Comparison of ENCODE assay signal across 8 cellular contexts in genomic region chr5:172133359-172134029, GRCh38. TPM values are rescaled to one million over a fixed set of nuclear protein-coding genes. Genes with fewer than 3 reads are reported as not detected.
DNase-seq lines count a peak whose midpoint lies in the region; ATAC-seq and TF ChIP-seq lines count a peak whose summit lies in the region.

No MANE protein-coding gene starts in this region.

- in situ Hi-C loops in Caki2 (cut with HindIII; ENCODE audit: low pct_unique_long_range_greater_than_20kb, low sequenced_read_pairs), result no loop called here
- in situ Hi-C loops in mammary epithelial cell (cut with MboI; ENCODE audit: low sequenced_read_pairs in 2 of 2), result no loop called here

- no peak for TF ChIP-seq CTCF in mammary epithelial cell (conservative IDR thresholded peaks at IDR 0.05 in 1 of 2, IDR thresholded peaks at IDR 0.05 in 1 of 2; ENCODE audit: extremely low read depth in 1 of 2, insufficient read depth in 1 of 2, low read depth in 1 of 2, low read length in 2 of 2)

- H3K27ac Mint-ChIP-seq in naive thymus-derived CD8-positive, alpha-beta T cell, result peak overlapping the region; percentile 79 to 95 (median 88)

- peaks cover 0 to 66% (median 9%) of the 10 kb centered on the region in 3 donors for H3K36me3 Mint-ChIP-seq in naive thymus-derived CD8-positive, alpha-beta T cell

- H3K4me3 ChIP-seq in SJSA1 (no peak overlapping the region), mammary epithelial cell (replicated peaks in 1 of 3; ENCODE audit: insufficient read depth in 1 of 3, low read depth in 2 of 3, low read length in 3 of 3) (no peak overlapping the region)

- peaks cover 33% of the 10 kb centered on the region for H3K36me3 ChIP-seq in SJSA1
- peaks cover 5% of the 10 kb centered on the region for H3K36me3 ChIP-seq in mammary epithelial cell (ENCODE audit: insufficient read depth, low read length)

- peaks cover 33 to 83% (median 76%) of the 10 kb centered on the region in 4 donors for H3K4me1 Mint-ChIP-seq in naive thymus-derived CD8-positive, alpha-beta T cell

- DNase-seq in Caki2 (ENCODE audit: low read depth) (peak; percentile 79), SJSA1 (ENCODE audit: low read depth in 1 of 2, low spot score in 2 of 2) (peak; percentile 44 to 62), mammary epithelial cell (peak; percentile 91), OCI-M2 (lab: John Stamatoyannopoulos, UW; ENCODE audit: unreplicated experiment) (no peak), GM19240 (ENCODE audit: insufficient read length, low spot score) (no peak)
- DNase-seq in naive thymus-derived CD8-positive, alpha-beta T cell, result peak in 2 of 10 donors; percentile 23 to 29

- H3K4me3 Mint-ChIP-seq in naive thymus-derived CD8-positive, alpha-beta T cell, result peak overlapping the region; percentile 16 to 79 (median 69)

- H3K79me2 ChIP-seq in mammary epithelial cell (ENCODE audit: insufficient read depth, low read length), result peaks cover 81% of the 10 kb centered on the region

- H3K27me3 ChIP-seq in SJSA1 (replicated peaks) (no peaks in the 10 kb centered on the region), mammary epithelial cell (ENCODE audit: insufficient read depth, low read length) (no peaks in the 10 kb centered on the region)

- H3K27ac ChIP-seq in SJSA1 (peak overlapping the region; percentile 11; the same call in 1 of the 2 replicates), mammary epithelial cell (ENCODE audit: insufficient read depth, low read depth, low read length) (peak overlapping the region; percentile 52)

- H2AFZ ChIP-seq in mammary epithelial cell (ENCODE audit: low read depth, low read length), result no peak overlapping the region

- 68% methylated on average over 10 of the region's 10 CpGs for WGBS in mammary epithelial cell (ENCODE audit: low coverage, missing lambda C conversion rate)

- BruUV-seq in mammary epithelial cell (replicated peaks; lab: Mats Ljungman, UMichigan), result no TSS peak

- peak; percentile 56 to 63 for ATAC-seq in naive thymus-derived CD8-positive, alpha-beta T cell
- ATAC-seq in HG02938 (IDR thresholded peaks at IDR 0.05; ENCODE audit: unreplicated experiment) (no peak), GM19351 (IDR thresholded peaks at IDR 0.05; ENCODE audit: unreplicated experiment) (no peak)

- H3K9me3 ChIP-seq in SJSA1 (replicated peaks), result 0 out of 2 replicates have a peak, but pooled peaks cover 3% of the 10 kb centered on the region
- H3K9me3 ChIP-seq in mammary epithelial cell (replicated peaks; ENCODE audit: insufficient read depth, low read length), result no peaks in the 10 kb centered on the region

- dilution Hi-C loops in mammary epithelial cell (cut with HindIII; ENCODE audit: low sequenced_read_pairs), result no loop called here

- H3K27me3 Mint-ChIP-seq in naive thymus-derived CD8-positive, alpha-beta T cell, result no peaks in the 10 kb centered on the region

- H3K9ac ChIP-seq in mammary epithelial cell (ENCODE audit: insufficient read depth, low read length), result no peak overlapping the region

- POLR2A ChIA-PET in naive thymus-derived CD8-positive, alpha-beta T cell (lab: Charles Lee), result interaction anchor here (0.7 to 3.8 kb wide), 12 partner anchors 10 to 126 kb away, joined by 3 to 17 read pairs (median 4); partner anchors contain the start of genes FBXW11 and STK10

- intact Hi-C loops in mammary epithelial cell (cut with micrococcal nuclease), result loop anchor here (1.0 kb wide), 1 partner anchor 54 kb away; no protein-coding TSS in a partner anchor

- H3K4me1 ChIP-seq in SJSA1 (replicated peaks), result peaks cover 12% of the 10 kb centered on the region
- H3K4me1 ChIP-seq in mammary epithelial cell (ENCODE audit: insufficient read depth, low read length), result peaks cover 13% of the 10 kb centered on the region

- no peak overlapping the region for H3K4me2 ChIP-seq in mammary epithelial cell (ENCODE audit: insufficient read depth, low read depth, low read length)

- peaks cover 0 to 3% (median 0%) of the 10 kb centered on the region in 9 donors for H3K9me3 Mint-ChIP-seq in naive thymus-derived CD8-positive, alpha-beta T cell

- no peaks in the 10 kb centered on the region for H4K20me1 ChIP-seq in mammary epithelial cell (ENCODE audit: insufficient read depth, low read length)

- CTCF ChIA-PET in mammary epithelial cell (lab: Charles Lee; ENCODE audit: low non-redundant PET), result no interaction called here

RNA-seq across cellular contexts. Expression of gene STK10, which starts 54.5 kb away (rescaled TPM):
- 4.0 and 8.5 TPM in 2 replicates for total RNA-seq in Caki2 (2014; rRNA removed; shearing (Covaris generic); ENCODE audit: low replicate concordance)
- 27.0 and 45.9 TPM in 2 replicates for total RNA-seq in SJSA1 (2014; rRNA removed; shearing (Covaris generic))
- 10 to 100 TPM; 50.8 to 65.0 TPM for total RNA-seq in mammary epithelial cell
- 18.8 TPM for polyA plus RNA-seq in mammary epithelial cell
- polyA minus RNA-seq in mammary epithelial cell, result 65.2 TPM
- 100 to 1,000 TPM; 351 to 360 TPM for total RNA-seq in naive thymus-derived CD8-positive, alpha-beta T cell
- polyA plus RNA-seq in naive thymus-derived CD8-positive, alpha-beta T cell, result 100 to 1,000 TPM in 1 of 3 donors, 10 to 100 TPM in 2; 44.6 to 128 (median 62.1) TPM

Comparison
In these comparisons a context has a peak if more than half of its experiments do, and no peak if none do; other contexts are left out.
1. DNase-seq: peak in Caki2 (single experiment), SJSA1 (2 of 2) and mammary epithelial cell (single experiment); none in OCI-M2 (single experiment) and GM19240 (single experiment).
2. ATAC-seq: peak in naive thymus-derived CD8-positive, alpha-beta T cell (2 of 2); none in HG02938 (single experiment) and GM19351 (single experiment).